ENCODE assay signal across 9 cellular contexts in genomic region chr6:138987643-138988468, GRCh38. TPM values are rescaled to one million over a fixed set of nuclear protein-coding genes. Genes with fewer than 3 reads are reported as not detected.
DNase-seq lines count a peak whose midpoint lies in the region; ATAC-seq, FAIRE-seq and TF ChIP-seq lines count a peak whose summit lies in the region.
"Had no signal": no experiment of that assay in that cellular context is flagged by ENCODE, and none has a peak within 500 bp of the region (broad histone marks: within the 10 kb centered on the region; RNA-seq: fewer than 3 reads in every experiment).

A gene with protein sequence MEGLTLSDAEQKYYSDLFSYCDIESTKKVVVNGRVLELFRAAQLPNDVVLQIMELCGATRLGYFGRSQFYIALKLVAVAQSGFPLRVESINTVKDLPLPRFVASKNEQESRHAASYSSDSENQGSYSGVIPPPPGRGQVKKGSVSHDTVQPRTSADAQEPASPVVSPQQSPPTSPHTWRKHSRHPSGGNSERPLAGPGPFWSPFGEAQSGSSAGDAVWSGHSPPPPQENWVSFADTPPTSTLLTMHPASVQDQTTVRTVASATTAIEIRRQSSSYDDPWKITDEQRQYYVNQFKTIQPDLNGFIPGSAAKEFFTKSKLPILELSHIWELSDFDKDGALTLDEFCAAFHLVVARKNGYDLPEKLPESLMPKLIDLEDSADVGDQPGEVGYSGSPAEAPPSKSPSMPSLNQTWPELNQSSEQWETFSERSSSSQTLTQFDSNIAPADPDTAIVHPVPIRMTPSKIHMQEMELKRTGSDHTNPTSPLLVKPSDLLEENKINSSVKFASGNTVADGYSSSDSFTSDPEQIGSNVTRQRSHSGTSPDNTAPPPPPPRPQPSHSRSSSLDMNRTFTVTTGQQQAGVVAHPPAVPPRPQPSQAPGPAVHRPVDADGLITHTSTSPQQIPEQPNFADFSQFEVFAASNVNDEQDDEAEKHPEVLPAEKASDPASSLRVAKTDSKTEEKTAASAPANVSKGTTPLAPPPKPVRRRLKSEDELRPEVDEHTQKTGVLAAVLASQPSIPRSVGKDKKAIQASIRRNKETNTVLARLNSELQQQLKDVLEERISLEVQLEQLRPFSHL (minus strand): TSS chr6:138988253. CDS start chr6:138987682, 571 bp downstream.

- peaks cover 1% of the 10 kb centered on the region for H3K27me3 Mint-ChIP-seq in central memory CD8-positive, alpha-beta T cell

- H3K4me1 Mint-ChIP-seq in central memory CD8-positive, alpha-beta T cell: peaks cover 8% of the 10 kb centered on the region

- peak; percentile 79 for TF ChIP-seq CTCF in AG09309 (IDR thresholded peaks at IDR 0.05; ENCODE audit: control insufficient read depth, insufficient read depth, low read depth, low read length, missing control alignments)
- TF ChIP-seq CTCF in keratinocyte (optimal IDR thresholded peaks at IDR 0.05 in 1 of 3, IDR thresholded peaks at IDR 0.05 in 1 of 3, conservative IDR thresholded peaks at IDR 0.05 in 1 of 3; ENCODE audit: extremely low read depth in 1 of 3, insufficient read depth in 2 of 3, low read length in 3 of 3): peak; percentile 63 to 95 (median 85)

- FAIRE-seq in keratinocyte (lab: Jason Lieb, UNC): no peak
- FAIRE-seq: endometrium had no signal

- peaks cover 28% of the 10 kb centered on the region for H3K4me1 ChIP-seq in keratinocyte (ENCODE audit: control insufficient read depth, extremely low read depth, insufficient read depth, low read length)

- H2AFZ ChIP-seq in keratinocyte (ENCODE audit: control insufficient read depth, low read length): peak within 1 kb of the TSS; percentile 97

- peak within 1 kb of the TSS; percentile 91 for H3K4me3 Mint-ChIP-seq in central memory CD8-positive, alpha-beta T cell

- peak within 1 kb of the TSS; percentile 81 for H3K27ac ChIP-seq in keratinocyte (ENCODE audit: control insufficient read depth, insufficient read depth, low read length)

- peak within 1 kb of the TSS; percentile 94 for H3K9ac ChIP-seq in keratinocyte (ENCODE audit: control insufficient read depth, extremely low read depth, insufficient read depth, low read length)

- peaks cover 51% of the 10 kb centered on the region for H3K79me2 ChIP-seq in keratinocyte (ENCODE audit: control insufficient read depth, insufficient read depth, low read length)

- dilution Hi-C loops in keratinocyte (cut with MboI; ENCODE audit: extremely low pct_ligation_motif_present, low sequenced_read_pairs): no loop called here

- DNase-seq in AG09309 (ENCODE audit: low read depth) (peak; percentile 45), NCI-H226 (peak; percentile 85), keratinocyte (ENCODE audit: low read depth, low spot score) (no peak)
- DNase-seq in central memory CD8-positive, alpha-beta T cell (ENCODE audit: low spot score in 2 of 2): peak; percentile 82 to 86
- peak; percentile 84 to 92 for DNase-seq in stimulated activated CD4-positive, alpha-beta T cell treated with anti-CD3 and anti-CD28 coated beads, Interleukin-15, amount 100 ng/mL, for 1 hour (ENCODE audit: low read depth in 1 of 2, low spot score in 1 of 2)

- peak within 1 kb of the TSS; percentile 87 for H3K27ac Mint-ChIP-seq in central memory CD8-positive, alpha-beta T cell (ENCODE audit: low read depth)

- H3K9me3 ChIP-seq in keratinocyte (ENCODE audit: control insufficient read depth, low read depth, low read length): no peaks in the 10 kb centered on the region

- H3K9me1 ChIP-seq in keratinocyte (ENCODE audit: control insufficient read depth, extremely low read depth, insufficient read depth, low read length): peaks cover 3% of the 10 kb centered on the region

- H3K36me3 Mint-ChIP-seq in central memory CD8-positive, alpha-beta T cell (ENCODE audit: insufficient read depth): peaks cover 11% of the 10 kb centered on the region

- H3K9me3 Mint-ChIP-seq in central memory CD8-positive, alpha-beta T cell: no peaks in the 10 kb centered on the region

- H4K20me1 ChIP-seq in keratinocyte (ENCODE audit: control insufficient read depth, extremely low read depth, insufficient read depth, low read length): peaks cover 2% of the 10 kb centered on the region

- peak; percentile 94 for ATAC-seq in GM18907 (IDR thresholded peaks at IDR 0.05; ENCODE audit: unreplicated experiment)
- ATAC-seq in HG03139 (IDR thresholded peaks at IDR 0.05; ENCODE audit: unreplicated experiment): peak; percentile 85
- ATAC-seq in activated CD4-positive, CD25-positive, alpha-beta regulatory T cell treated with anti-CD3 and anti-CD28 coated beads, Interleukin-2, amount 50 U/mL, for 24 hours: peak; percentile 94 to 97
- peak; percentile 89 for ATAC-seq in central memory CD8-positive, alpha-beta T cell (replicated peaks; ENCODE audit: extremely low read depth, poor library complexity, severe bottlenecking)

- H3K4me3 ChIP-seq in AG09309 (ENCODE audit: control insufficient read depth, low read depth, low read length) (peak within 1 kb of the TSS; percentile 77), keratinocyte (ENCODE audit: control insufficient read depth in 2 of 3, extremely low read depth in 1 of 3, insufficient read depth in 2 of 3, low read depth in 1 of 3, low read length in 3 of 3) (peak within 1 kb of the TSS; percentile 81 to 95 (median 92))

- no peaks in the 10 kb centered on the region for H3K27me3 ChIP-seq in keratinocyte (ENCODE audit: control insufficient read depth, extremely low read depth, insufficient read depth, low read length)

- H3K4me2 ChIP-seq in keratinocyte (ENCODE audit: control insufficient read depth, extremely low read depth, insufficient read depth, low read depth, low read length): peak within 1 kb of the TSS; percentile 94

- no peaks in the 10 kb centered on the region for H3K36me3 ChIP-seq in keratinocyte (ENCODE audit: control insufficient read depth in 2 of 2, extremely low read depth in 1 of 2, insufficient read depth in 2 of 2, low read length in 2 of 2)

RNA-seq across cellular contexts. Expression of the gene that starts here (rescaled TPM):
- polyA plus RNA-seq in keratinocyte: 42.9 to 61.3 TPM (median 55.0 TPM) in 3 replicates
- polyA plus RNA-seq in keratinocyte (2011; ENCODE audit: low read depth): 66.3 TPM
- polyA plus RNA-seq in keratinocyte (2011; cell fraction: cytosol; rRNA removed): 36.5 and 64.8 TPM in 2 replicates
- 56.1 and 60.5 TPM in 2 replicates for polyA plus RNA-seq in keratinocyte (2011; cell fraction: nucleus; rRNA removed)
- polyA plus RNA-seq in keratinocyte (2012; ENCODE audit: low replicate concordance): 35.5 and 49.1 TPM in 2 replicates
- 35.4 to 79.6 TPM (median 63.7 TPM) in 3 replicates for polyA minus RNA-seq in keratinocyte
- 42.8 TPM for polyA minus RNA-seq in keratinocyte (2011; cell fraction: cytosol; rRNA and poly(A)+ RNA removed)
- 42.2 and 78.7 TPM in 2 replicates for polyA minus RNA-seq in keratinocyte (2011; cell fraction: nucleus; rRNA and poly(A)+ RNA removed)
